In the genomic region with DNA sequence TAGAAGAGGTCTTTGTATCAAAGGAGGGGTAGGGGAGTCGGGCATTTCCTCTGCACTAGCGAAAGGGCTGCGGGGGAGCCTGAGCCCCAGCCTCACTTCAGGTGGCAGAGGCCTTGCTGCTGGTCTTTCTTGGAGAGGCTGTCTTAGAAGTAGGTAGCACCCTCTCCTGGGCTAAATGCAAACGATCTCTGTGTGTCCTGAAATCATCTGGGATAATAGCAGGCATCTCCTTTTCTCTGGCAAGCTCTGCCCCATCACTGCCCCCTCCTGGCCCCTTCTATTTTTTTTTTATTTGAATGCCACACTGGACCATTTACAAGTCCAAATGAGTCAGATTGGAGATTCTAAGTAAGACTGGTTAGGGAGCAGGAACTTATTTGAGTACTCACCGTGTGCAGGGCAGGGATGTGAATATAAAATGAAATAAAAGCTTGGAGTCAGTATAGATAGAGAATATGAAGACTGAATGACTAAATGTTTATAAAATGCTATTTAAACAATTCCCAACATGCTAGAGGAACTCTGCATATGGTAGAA, we compare ENCODE assay signal across 9 cellular contexts.
DNase-seq lines count a peak whose midpoint lies in the region; ATAC-seq and TF ChIP-seq lines count a peak whose summit lies in the region.
"Had no signal": no experiment of that assay in that cellular context is flagged by ENCODE, and none has a peak within 500 bp of the region (broad histone marks: within the 10 kb centered on the region; RNA-seq: fewer than 3 reads in every experiment).

No MANE protein-coding gene starts in this region.

- H3F3A ChIP-seq in SU-DHL-6 (ENCODE audit: insufficient read depth), result no peaks in the 10 kb centered on the region

- H4K20me1 ChIP-seq in SU-DHL-6 (ENCODE audit: low read depth, low read length), result no peaks in the 10 kb centered on the region

- no peaks in the 10 kb centered on the region for H3K9me2 ChIP-seq in SU-DHL-6 (replicated peaks; ENCODE audit: insufficient read depth, low read length)

- H3K27me3 ChIP-seq in SU-DHL-6 (ENCODE audit: low read length), result no peaks in the 10 kb centered on the region

- H3K9ac ChIP-seq in SU-DHL-6 (ENCODE audit: low read length), result no peak overlapping the region

- no peak for ATAC-seq in GM19452 (IDR thresholded peaks at IDR 0.05; ENCODE audit: unreplicated experiment)

- H3K4me3 ChIP-seq in SU-DHL-6 (ENCODE audit: insufficient read depth, low read length, poor library complexity, severe bottlenecking), result no peak overlapping the region

- TF ChIP-seq CTCF in AG09319 (IDR thresholded peaks at IDR 0.05; ENCODE audit: low read depth, low read length), result peak; percentile 89
- no peak for TF ChIP-seq CTCF in GM13976 (IDR thresholded peaks at IDR 0.05; ENCODE audit: borderline replicate concordance, control extremely low read depth, extremely low read depth, insufficient read depth, missing control alignments)
- peak; percentile 53 for TF ChIP-seq CTCF in SU-DHL-6 (IDR thresholded peaks at IDR 0.05; ENCODE audit: insufficient read depth, low read length, poor library complexity, severe bottlenecking)

- in situ Hi-C loops in GM13976 (cut with MboI; ENCODE audit: low sequenced_read_pairs, unreplicated experiment), result no loop called here

- H3K36me3 ChIP-seq in SU-DHL-6 (ENCODE audit: low read length), result no peaks in the 10 kb centered on the region
- H3K36me3 ChIP-seq: neutrophil had no signal

- H3K27ac ChIP-seq in SU-DHL-6 (ENCODE audit: low read depth, low read length), result no peak overlapping the region
- H3K27ac ChIP-seq: neutrophil had no signal

- H3K79me2 ChIP-seq in SU-DHL-6 (ENCODE audit: insufficient read depth, low read length), result no peaks in the 10 kb centered on the region

- no peak overlapping the region for H3K4me2 ChIP-seq in SU-DHL-6 (ENCODE audit: low read depth, low read length, poor library complexity, severe bottlenecking)

- DNase-seq in AG09319 (ENCODE audit: extremely low read depth, low read depth) (peak; percentile 90), GM13976 (ENCODE audit: low spot score) (peak; percentile 50), NCI-H146 treated with DMSO at 0.1 percent for 48 hours (lab: John Stamatoyannopoulos, UW; ENCODE audit: unreplicated experiment) (peak; percentile 59), cerebellum (ENCODE audit: low spot score) (peak; percentile 89), kidney glomerular epithelial cell (lab: John Stamatoyannopoulos, UW) (peak; percentile 94)
- DNase-seq in stimulated activated CD8-positive, alpha-beta memory T cell treated with anti-CD3 and anti-CD28 coated beads, Interleukin-15, amount 100 ng/mL, for 48 hours (ENCODE audit: low read depth in 2 of 2), result peak; percentile 1

- no peak overlapping the region for H2AFZ ChIP-seq in SU-DHL-6 (ENCODE audit: low read depth, low read length, severe bottlenecking)

- no peaks in the 10 kb centered on the region for H3K9me3 ChIP-seq in SU-DHL-6 (ENCODE audit: insufficient read depth, low read length)
- H3K9me3 ChIP-seq: neutrophil had no signal

Comparison
In these comparisons a context has a peak if more than half of its experiments do, and no peak if none do; other contexts are left out.
1. DNase-seq: peak in every context shown above with its lines; median percentile 94 in kidney glomerular epithelial cell; 90 in AG09319; 89 in cerebellum; 59 in NCI-H146 treated with DMSO at 0.1 percent for 48 hours; 50 in GM13976; 1 in stimulated activated CD8-positive, alpha-beta memory T cell treated with anti-CD3 and anti-CD28 coated beads, Interleukin-15, amount 100 ng/mL, for 48 hours.